In genomic region chr5:75558972-75559632, GRCh38 we compare ENCODE assay signal across 17 cellular contexts. TPM values are rescaled to one million over a fixed set of nuclear protein-coding genes. Genes with fewer than 3 reads are reported as not detected.
DNase-seq lines count a peak whose midpoint lies in the region; ATAC-seq and TF ChIP-seq lines count a peak whose summit lies in the region.
"Had no signal": no experiment of that assay in that cellular context is flagged by ENCODE, and none has a peak within 500 bp of the region (broad histone marks: within the 10 kb centered on the region; RNA-seq: fewer than 3 reads in every experiment).

No MANE protein-coding gene starts in this region.

- H3K4me1 Mint-ChIP-seq in CD14-positive monocyte: peaks cover 45% of the 10 kb centered on the region
- H3K4me1 Mint-ChIP-seq in endothelial cell (ENCODE audit: unreplicated experiment): peaks cover 11% of the 10 kb centered on the region

- ATAC-seq in GM21717 (IDR thresholded peaks at IDR 0.05; ENCODE audit: unreplicated experiment): no peak
- ATAC-seq: mucosa of descending colon had no signal

- intact Hi-C loops in CD14-positive monocyte (cut with micrococcal nuclease): no loop called here

- DNase-seq in CD14-positive monocyte (ENCODE audit: low spot score): no peak
- peak; percentile 58 to 90 for DNase-seq in NOMO-1 (lab: John Stamatoyannopoulos, UW; ENCODE audit: unreplicated experiment in 2 of 2)
- DNase-seq in endothelial cell (ENCODE audit: low spot score): no peak
- no peak for DNase-seq in effector memory CD4-positive, alpha-beta T cell
- DNase-seq in GDM1 (lab: John Stamatoyannopoulos, UW): no peak
- DNase-seq in DMS79 (lab: John Stamatoyannopoulos, UW): no peak
- DNase-seq: activated naive CD4-positive, alpha-beta T cell; CD4-positive, alpha-beta T cell; mucosa of descending colon; NCI-H1417; NCI-H510A treated with DMSO at 0.1 percent for 48 hours; stimulated activated CD4-positive, alpha-beta T cell treated with anti-CD3 and anti-CD28 coated beads, Interleukin-1b, Interleukin-23, amount 100 ng/mL, for 48 hours had no signal

- H3K27me3 Mint-ChIP-seq in CD14-positive monocyte (ENCODE audit: low read depth in 3 of 3) (peaks cover 0 to under 1% (median 0%) of the 10 kb centered on the region in 3 donors), endothelial cell (ENCODE audit: unreplicated experiment) (peaks cover 5% of the 10 kb centered on the region)
- H3K27me3 Mint-ChIP-seq: CD4-positive, alpha-beta T cell had no signal

- peaks cover 0 to 27% of the 10 kb centered on the region in 2 donors for H3K36me3 ChIP-seq in muscle layer of duodenum (ENCODE audit: control insufficient read depth in 1 of 2, insufficient read depth in 2 of 2, low read length in 2 of 2)
- H3K36me3 ChIP-seq in effector memory CD4-positive, alpha-beta T cell (ENCODE audit: control insufficient read depth, insufficient read depth, low read length): peaks cover 5% of the 10 kb centered on the region
- H3K36me3 ChIP-seq: breast epithelium had no signal

- no peaks in the 10 kb centered on the region for H3K4me1 ChIP-seq in muscle layer of duodenum (ENCODE audit: control insufficient read depth in 1 of 2, insufficient read depth in 2 of 2, low read length in 2 of 2)
- H3K4me1 ChIP-seq in effector memory CD4-positive, alpha-beta T cell (ENCODE audit: control insufficient read depth, insufficient read depth, low read length, poor library complexity, severe bottlenecking): no peaks in the 10 kb centered on the region
- H3K4me1 ChIP-seq: breast epithelium had no signal

- peaks cover 0 to 8% of the 10 kb centered on the region in 2 donors for H3K9me3 ChIP-seq in muscle layer of duodenum (ENCODE audit: control insufficient read depth in 1 of 2, low read length in 2 of 2)
- H3K9me3 ChIP-seq in effector memory CD4-positive, alpha-beta T cell (ENCODE audit: control insufficient read depth, low read length): no peaks in the 10 kb centered on the region

- H3K4me3 ChIP-seq in muscle layer of duodenum (ENCODE audit: low read depth in 1 of 2, low read length in 2 of 2): no peak overlapping the region
- no peak overlapping the region for H3K4me3 ChIP-seq in effector memory CD4-positive, alpha-beta T cell (ENCODE audit: insufficient read depth, low read depth, low read length, poor library complexity, severe bottlenecking)
- H3K4me3 ChIP-seq: breast epithelium, mucosa of descending colon had no signal

- H3K36me3 Mint-ChIP-seq in CD14-positive monocyte (peaks cover 49 to 50% of the 10 kb centered on the region in 2 donors), endothelial cell (ENCODE audit: low read depth, unreplicated experiment) (peaks cover 34% of the 10 kb centered on the region)

- peak overlapping the region; percentile 18 for H3K27ac ChIP-seq in muscle layer of duodenum (ENCODE audit: low read length)
- no peak overlapping the region for H3K27ac ChIP-seq in effector memory CD4-positive, alpha-beta T cell (ENCODE audit: insufficient read depth, low read length, poor library complexity, severe bottlenecking)
- H3K27ac ChIP-seq: RWPE1 had no signal

- TF ChIP-seq CTCF in CD14-positive monocyte (IDR thresholded peaks at IDR 0.05) (no peak), endothelial cell (IDR thresholded peaks at IDR 0.05; ENCODE audit: unreplicated experiment) (no peak)

- H3K27me3 ChIP-seq in muscle layer of duodenum (ENCODE audit: low read depth, low read length): no peaks in the 10 kb centered on the region
- H3K27me3 ChIP-seq in effector memory CD4-positive, alpha-beta T cell (replicated peaks; ENCODE audit: control insufficient read depth, insufficient read depth, low read length, poor library complexity, severe bottlenecking): no peaks in the 10 kb centered on the region
- H3K27me3 ChIP-seq: breast epithelium had no signal

- peaks cover 10 to 19% (median 14%) of the 10 kb centered on the region in 7 donors for H3K9me3 Mint-ChIP-seq in CD14-positive monocyte
- peaks cover 5% of the 10 kb centered on the region for H3K9me3 Mint-ChIP-seq in endothelial cell (ENCODE audit: unreplicated experiment)

- H3K4me3 Mint-ChIP-seq in CD14-positive monocyte: peak overlapping the region; percentile 27 to 82
- H3K4me3 Mint-ChIP-seq in endothelial cell (ENCODE audit: unreplicated experiment): no peak overlapping the region
- H3K4me3 Mint-ChIP-seq: CD4-positive, alpha-beta T cell had no signal

- H3K27ac Mint-ChIP-seq in CD14-positive monocyte (peak overlapping the region; percentile 83 to 93 (median 92)), endothelial cell (ENCODE audit: unreplicated experiment) (peak overlapping the region; percentile 84)
- H3K27ac Mint-ChIP-seq: CD4-positive, alpha-beta T cell had no signal

RNA-seq across cellular contexts. Expression of gene POLK, which starts 47.4 kb away (rescaled TPM):
- polyA plus RNA-seq in CD14-positive monocyte: 10 to 100 TPM; 22.3 to 27.2 TPM
- 19.3 TPM for total RNA-seq in endothelial cell (ENCODE audit: unreplicated experiment)

RNA-seq across cellular contexts. Expression of gene CERT1, which starts 47.7 kb away (rescaled TPM):
- polyA plus RNA-seq in CD14-positive monocyte: 10 to 100 TPM; 45.9 to 50.5 TPM
- 46.8 TPM for total RNA-seq in endothelial cell (ENCODE audit: unreplicated experiment)

RNA-seq across cellular contexts. Expression of gene ANKDD1B, which starts 52.2 kb away (rescaled TPM):
- not detected for polyA plus RNA-seq in CD14-positive monocyte
- total RNA-seq in endothelial cell (ENCODE audit: unreplicated experiment): 0.31 TPM
- total RNA-seq: G401 had no signal

Comparison
In these comparisons a context has a peak if more than half of its experiments do, and no peak if none do; other contexts are left out.
1. DNase-seq: peak in NOMO-1 (2 of 2); none in CD14-positive monocyte (single experiment), endothelial cell (single experiment), effector memory CD4-positive, alpha-beta T cell (0 of 3), GDM1 (single experiment) and DMS79 (single experiment).